ENCODE assay signal across 27 cellular contexts in genomic region chr3:97810779-97811390, GRCh38. TPM values are rescaled to one million over a fixed set of nuclear protein-coding genes. Genes with fewer than 3 reads are reported as not detected.
A peak's percentile ranks its signal among the peaks of the same experiment; 100 is the strongest.
DNase-seq lines count a peak whose midpoint lies in the region; ATAC-seq, FAIRE-seq and TF ChIP-seq lines count a peak whose summit lies in the region.
"Had no signal": no experiment of that assay in that cellular context is flagged by ENCODE, and none has a peak within 500 bp of the region (broad histone marks: within the 10 kb centered on the region; RNA-seq: fewer than 3 reads in every experiment).

No MANE protein-coding gene starts in this region.

- H3K4me3 ChIP-seq in PC-3 (ENCODE audit: low read length) (no peak overlapping the region), epithelial cell of esophagus (ENCODE audit: low read length) (no peak overlapping the region), right atrium auricular region (no peak overlapping the region)
- H3K4me3 ChIP-seq: ascending aorta, BLaER1, Peyer's patch, testis had no signal

- CTCF ChIA-PET in PC-3 (lab: Charles Lee): no interaction called here

- H3K27ac ChIP-seq in PC-3 (ENCODE audit: low read length) (no peak overlapping the region), right atrium auricular region (no peak overlapping the region)
- H3K27ac ChIP-seq: ascending aorta, BLaER1, neutrophil, Peyer's patch, testis had no signal

- no peaks in the 10 kb centered on the region for H3F3A ChIP-seq in PC-3 (ENCODE audit: low read length, unreplicated experiment)

- BruUV-seq in PC-3 (replicated peaks; lab: Mats Ljungman, UMichigan): no TSS peak

- intact Hi-C loops in PC-3 (cut with micrococcal nuclease): no loop called here

- peak overlapping the region; percentile 65 for H3K4me2 ChIP-seq in PC-3 (ENCODE audit: low read length)
- H3K4me2 ChIP-seq: BLaER1 had no signal

- H3K36me3 ChIP-seq in PC-3 (ENCODE audit: low read depth, low read length) (no peaks in the 10 kb centered on the region), right atrium auricular region (no peaks in the 10 kb centered on the region)
- H3K36me3 ChIP-seq: ascending aorta, BLaER1, neutrophil, Peyer's patch had no signal

- no peak for DNase-seq in H54 (ENCODE audit: insufficient read length, low spot score)
- peak; percentile 68 for DNase-seq in PC-3
- peak; percentile 68 for DNase-seq in epithelial cell of esophagus (ENCODE audit: low read depth)
- peak; percentile 54 for DNase-seq in iris pigment epithelial cell (ENCODE audit: low read depth)
- DNase-seq in right atrium auricular region (ENCODE audit: low spot score): no peak
- DNase-seq in COLO668 (lab: John Stamatoyannopoulos, UW; ENCODE audit: unreplicated experiment): no peak
- no peak for DNase-seq in NCI-H128 (lab: John Stamatoyannopoulos, UW; ENCODE audit: unreplicated experiment)
- DNase-seq: activated CD4-positive, alpha-beta T cell treated with anti-CD3 and anti-CD28 coated beads for 1 hour; activated effector memory CD4-positive, alpha-beta T cell treated with Interleukin-2 at 50 U/mL for 16 hours; COR-L47; DMS79; foreskin melanocyte; Kasumi-1; mesenchymal stem cell; NCI-H1048; NCI-H187 treated with DMSO at 0.1 percent for 48 hours; NCI-H526; Peyer's patch; stimulated activated naive CD4-positive, alpha-beta T cell treated with Interleukin-2 at 50 U/mL for 16 hours; testis had no signal

- POLR2A ChIA-PET in PC-3 (lab: Charles Lee; ENCODE audit: unreplicated experiment): interaction anchor here (0.6 kb wide), 1 partner anchor 141 kb away, joined by 3 read pairs; no protein-coding TSS in a partner anchor

- no peaks in the 10 kb centered on the region for H3K79me2 ChIP-seq in PC-3 (ENCODE audit: low read length)

- H4K20me1 ChIP-seq in PC-3 (ENCODE audit: low read length): no peaks in the 10 kb centered on the region
- H4K20me1 ChIP-seq: BLaER1 had no signal

- H2AFZ ChIP-seq in PC-3 (ENCODE audit: low read length): no peak overlapping the region

- no peaks in the 10 kb centered on the region for H3K9me2 ChIP-seq in PC-3 (replicated peaks; ENCODE audit: low read length)

- TF ChIP-seq POLR2A in H54 (IDR thresholded peaks at IDR 0.05; ENCODE audit: low read depth, low read length): no peak

- H3K27me3 ChIP-seq in PC-3 (ENCODE audit: low read length): no peaks in the 10 kb centered on the region
- no peaks in the 10 kb centered on the region for H3K27me3 ChIP-seq in right atrium auricular region
- H3K27me3 ChIP-seq: ascending aorta, BLaER1, Peyer's patch, testis had no signal

- H3K9ac ChIP-seq in PC-3 (ENCODE audit: low read length): no peak overlapping the region
- H3K9ac ChIP-seq: BLaER1 had no signal

- H3K4me1 ChIP-seq in PC-3 (ENCODE audit: insufficient read depth, low read length) (peaks cover 21% of the 10 kb centered on the region), right atrium auricular region (no peaks in the 10 kb centered on the region)
- H3K4me1 ChIP-seq: ascending aorta, BLaER1, Peyer's patch, testis had no signal

- H3K9me3 ChIP-seq in PC-3 (ENCODE audit: low read length) (no peaks in the 10 kb centered on the region), right atrium auricular region (no peaks in the 10 kb centered on the region)
- H3K9me3 ChIP-seq: ascending aorta, BLaER1, neutrophil, Peyer's patch, testis had no signal

- FAIRE-seq in H54 (lab: Jason Lieb, UNC): peak; percentile 78
- FAIRE-seq: GM18507, TTC549 had no signal

- ATAC-seq in PC-3: peak; percentile 87
- no peak for ATAC-seq in GM21717 (IDR thresholded peaks at IDR 0.05; ENCODE audit: unreplicated experiment)
- ATAC-seq: left lobe of liver had no signal

- TF ChIP-seq CTCF in PC-3 (conservative IDR thresholded peaks at IDR 0.05; ENCODE audit: low read depth, low read length): no peak
- no peak for TF ChIP-seq CTCF in epithelial cell of esophagus (IDR thresholded peaks at IDR 0.05; ENCODE audit: insufficient read depth, low read depth, low read length, missing control alignments)
- no peak for TF ChIP-seq CTCF in right atrium auricular region (IDR thresholded peaks at IDR 0.05)

RNA-seq across cellular contexts. Expression of gene CRYBG3, which starts 10.9 kb away (rescaled TPM):
- total RNA-seq in PC-3 (2014; rRNA removed): 11.4 and 12.2 TPM in 2 replicates
- total RNA-seq in right atrium auricular region: 10 to 100 TPM; 17.6 to 18.6 TPM

RNA-seq across cellular contexts. Expression of gene ARL6, which starts 46.3 kb away (rescaled TPM):
- 3.2 and 12.1 TPM in 2 replicates for total RNA-seq in PC-3 (2014; rRNA removed)
- 1 to 10 TPM; 2.9 to 3.5 TPM for total RNA-seq in right atrium auricular region

Comparison
In these comparisons a context has a peak if more than half of its experiments do, and no peak if none do; other contexts are left out.
1. DNase-seq: peak in PC-3 (single experiment), epithelial cell of esophagus (single experiment) and iris pigment epithelial cell (single experiment); none in H54 (single experiment), right atrium auricular region (single experiment), COLO668 (single experiment) and NCI-H128 (single experiment).